1 cellular context compared by ENCODE assay signal in the genomic region with DNA sequence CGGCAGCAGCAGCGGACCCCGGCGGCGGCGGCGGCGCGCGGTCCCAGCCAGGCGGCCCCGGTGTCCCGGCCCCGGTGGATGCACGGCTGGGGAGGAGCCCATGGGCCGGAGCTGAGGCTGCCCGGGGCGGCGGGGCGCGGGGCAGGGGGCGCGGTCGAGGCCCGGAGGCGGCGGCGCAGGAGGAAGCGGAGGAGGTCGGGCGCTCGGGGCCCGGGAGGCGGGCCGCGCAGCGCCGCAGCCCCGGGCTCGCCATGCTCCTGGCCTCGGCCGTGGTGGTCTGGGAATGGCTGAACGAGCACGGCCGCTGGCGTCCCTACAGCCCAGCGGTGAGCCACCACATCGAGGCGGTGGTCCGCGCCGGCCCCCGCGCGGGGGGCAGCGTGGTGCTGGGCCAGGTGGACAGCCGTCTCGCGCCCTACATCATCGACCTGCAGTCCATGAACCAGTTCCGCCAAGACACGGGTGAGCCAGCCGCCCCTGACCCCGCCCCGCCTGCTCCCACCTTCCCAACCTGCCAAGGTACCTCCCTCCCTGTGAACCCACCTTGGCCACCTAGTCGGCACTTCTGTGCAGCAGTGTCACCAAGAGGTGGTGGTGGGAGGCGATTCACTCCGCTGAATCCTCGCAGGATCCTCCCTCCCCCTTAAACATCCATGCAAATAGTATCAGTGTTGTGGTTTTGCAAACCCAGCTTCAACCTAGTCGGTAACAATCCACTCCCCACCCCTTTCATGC.
TF ChIP-seq lines count a peak whose summit lies in the region.

No MANE protein-coding gene starts in this region.

TF ChIP-seq in HCT116, 20 proteins besides CTCF, POLR2A, EP300 and RAD21 (continued from another document):
- TF ChIP-seq YY1 (IDR thresholded peaks at IDR 0.05; ENCODE audit: extremely low read depth, insufficient replicate concordance, low read depth, low read length) (no peak), ATF3 (IDR thresholded peaks at IDR 0.05) (no peak), CBX3 (IDR thresholded peaks at IDR 0.05; ENCODE audit: low read depth) (no peak), ZFX (IDR thresholded peaks at IDR 0.05) (no peak), JUND (IDR thresholded peaks at IDR 0.05) (no peak), SP1 (IDR thresholded peaks at IDR 0.05; ENCODE audit: low read depth) (no peak), EGR1 (IDR thresholded peaks at IDR 0.05; ENCODE audit: low read depth) (no peak)
